Comparison of ENCODE assay signal across 15 cellular contexts in the genomic region with DNA sequence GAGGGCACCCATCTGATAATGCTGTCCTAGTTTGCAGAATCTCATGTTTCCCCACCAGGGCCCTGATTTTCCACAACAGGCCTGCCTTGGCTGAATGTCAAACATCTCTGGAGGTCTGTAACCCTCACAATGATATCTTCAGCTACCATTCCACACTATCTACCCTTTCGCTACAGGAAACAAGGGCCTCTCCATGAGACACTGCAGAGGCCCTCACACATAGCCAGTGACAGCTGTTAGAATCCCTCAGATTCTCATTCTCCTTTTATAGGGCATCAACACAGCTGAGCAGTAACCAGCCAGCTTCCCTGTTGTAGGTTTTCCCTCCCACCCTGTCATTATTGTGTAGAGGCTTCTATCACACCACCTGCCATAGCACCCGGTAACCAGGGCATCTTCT. TPM values are rescaled to one million over a fixed set of nuclear protein-coding genes. Genes with fewer than 3 reads are reported as not detected.
"Had no signal": no experiment of that assay in that cellular context is flagged by ENCODE, and none has a peak within 500 bp of the region (broad histone marks: within the 10 kb centered on the region; RNA-seq: fewer than 3 reads in every experiment).

No MANE protein-coding gene starts in this region.

- H3K4me3 ChIP-seq: tibial nerve had no signal

- ATAC-seq: activated CD8-positive, alpha-beta T cell treated with anti-CD3 and anti-CD28 coated beads, Interleukin-2, amount 10 ng/mL, durations not matched to agents 7 days and 5 days; activated naive CD4-positive, alpha-beta T cell treated with anti-CD3 and anti-CD28 coated beads, Interleukin-2, amount 50 U/mL, for 72 hours; activated T-cell treated with anti-CD3 and anti-CD28 coated beads, Interleukin-2, amount 50 U/mL, for 4 hours; left cardiac atrium; WTC11 had no signal

- H3K9me3 ChIP-seq: tibial nerve had no signal

- H3K27me3 Mint-ChIP-seq: stimulated activated naive CD8-positive, alpha-beta T cell treated with anti-CD3 and anti-CD28 coated beads, Interleukin-15, Interleukin-2, amounts not matched to agents 100 ng/mL and 50 ng/mL, for 24 hours had no signal

- H3K36me3 Mint-ChIP-seq: WTC11 had no signal

- H3K27ac Mint-ChIP-seq: activated CD8-positive, alpha-beta T cell treated with anti-CD3 and anti-CD28 coated beads, Interleukin-2, amount 10 ng/mL, durations not matched to agents 7 days and 5 days; activated naive CD4-positive, alpha-beta T cell treated with anti-CD3 and anti-CD28 coated beads, Interleukin-2, amount 50 U/mL, for 72 hours; progenitor cell of endocrine pancreas; stimulated activated naive CD8-positive, alpha-beta T cell treated with anti-CD3 and anti-CD28 coated beads, Interleukin-15, Interleukin-2, amounts not matched to agents 100 ng/mL and 50 ng/mL, for 24 hours; WTC11 had no signal

- H3K4me3 Mint-ChIP-seq: activated CD8-positive, alpha-beta T cell treated with anti-CD3 and anti-CD28 coated beads, Interleukin-2, amount 10 ng/mL, durations not matched to agents 7 days and 5 days; activated T-cell treated with anti-CD3 and anti-CD28 coated beads, Interleukin-2, amount 50 U/mL, for 4 hours; stimulated activated naive CD8-positive, alpha-beta T cell treated with anti-CD3 and anti-CD28 coated beads, Interleukin-15, Interleukin-2, amounts not matched to agents 100 ng/mL and 50 ng/mL, for 24 hours; WTC11 had no signal

- H3K27ac ChIP-seq: tibial nerve had no signal

- DNase-seq: activated CD4-positive, alpha-beta T cell treated with anti-CD3 and anti-CD28 coated beads for 48 hours; activated CD8-positive, alpha-beta T cell treated with anti-CD3 and anti-CD28 coated beads, Interleukin-2, amount 10 ng/mL, durations not matched to agents 7 days and 5 days; activated effector memory CD4-positive, alpha-beta T cell treated with Interleukin-2 at 50 U/mL for 16 hours; activated T-cell treated with anti-CD3 and anti-CD28 coated beads, Interleukin-2, amount 50 U/mL, for 4 hours; amniotic stem cell; dermis blood vessel endothelial cell; left cardiac atrium; mesendoderm; T-helper 2 cell had no signal

- H3K27me3 ChIP-seq: tibial nerve had no signal

- H3K36me3 ChIP-seq: tibial nerve had no signal

- H3K9me3 Mint-ChIP-seq: activated T-cell treated with anti-CD3 and anti-CD28 coated beads, Interleukin-2, amount 50 U/mL, for 4 hours; stimulated activated naive CD8-positive, alpha-beta T cell treated with anti-CD3 and anti-CD28 coated beads, Interleukin-15, Interleukin-2, amounts not matched to agents 100 ng/mL and 50 ng/mL, for 24 hours had no signal

RNA-seq across cellular contexts. Expression of a gene that starts 29.6 kb away (rescaled TPM):
- polyA plus RNA-seq: neural cell had no signal
